ENCODE assay signal across 8 cellular contexts in genomic region chr14:24443053-24443683, GRCh38. TPM values are rescaled to one million over a fixed set of nuclear protein-coding genes. Genes with fewer than 3 reads are reported as not detected.
A peak's percentile ranks its signal among the peaks of the same experiment; 100 is the strongest.
DNase-seq lines count a peak whose midpoint lies in the region; ATAC-seq, FAIRE-seq and TF ChIP-seq lines count a peak whose summit lies in the region.

No MANE protein-coding gene starts in this region.

- H3K9me3 ChIP-seq in RWPE2 (ENCODE audit: severe bottlenecking) (no peaks in the 10 kb centered on the region), esophagus muscularis mucosa (no peaks in the 10 kb centered on the region), psoas muscle (no peaks in the 10 kb centered on the region)

- intact Hi-C loops in esophagus muscularis mucosa (cut with DNase I) = loop anchor here (5.0 to 10.0 kb wide), 2 partner anchors 201 to 1138 kb away; partner anchors contain the start of genes BCL2L2, PPP1R3E and TINF2
- intact Hi-C loops in psoas muscle (cut with DNase I) = no loop called here

- TF ChIP-seq POLR2A in esophagus muscularis mucosa (IDR thresholded peaks at IDR 0.05; ENCODE audit: low read depth) (no peak), GM12891 (IDR thresholded peaks at IDR 0.05; ENCODE audit: low read depth, low read length) (no peak; the same call in 1 of the 2 replicates)

- H3K4me3 ChIP-seq in GM08714 (ENCODE audit: low read length) (peak overlapping the region; percentile 96), RWPE2 (ENCODE audit: severe bottlenecking) (peak overlapping the region; percentile 62), esophagus muscularis mucosa (peak overlapping the region; percentile 64 to 83 (median 70)), psoas muscle (peak overlapping the region; percentile 79)

- no peak for ATAC-seq in RWPE2 (ENCODE audit: low read depth)
- ATAC-seq in psoas muscle = no peak
- ATAC-seq in HG02884 (IDR thresholded peaks at IDR 0.05; ENCODE audit: unreplicated experiment) = no peak
- no peak for ATAC-seq in HG03442 (IDR thresholded peaks at IDR 0.05; ENCODE audit: unreplicated experiment)

- no peaks in the 10 kb centered on the region for H3K27me3 ChIP-seq in RWPE2 (ENCODE audit: insufficient read depth, poor library complexity, severe bottlenecking)
- H3K27me3 ChIP-seq in esophagus muscularis mucosa = no peaks in the 10 kb centered on the region
- peaks cover 0 to 8% (median 0%) of the 10 kb centered on the region in 3 donors for H3K27me3 ChIP-seq in psoas muscle (ENCODE audit: insufficient read depth in 3 of 3, low read length in 2 of 3)

- no peak for DNase-seq in RWPE2 (ENCODE audit: low spot score)
- no peak for DNase-seq in esophagus muscularis mucosa (ENCODE audit: extremely low spot score)
- no peak for DNase-seq in psoas muscle
- DNase-seq in GM12891 (ENCODE audit: insufficient read length, low spot score) = no peak
- DNase-seq in NCI-H345 (lab: John Stamatoyannopoulos, UW) = no peak

- peak overlapping the region; percentile 87 for H3K27ac ChIP-seq in RWPE2 (ENCODE audit: poor library complexity, severe bottlenecking)
- peak overlapping the region; percentile 90 to 100 (median 98) for H3K27ac ChIP-seq in esophagus muscularis mucosa (replicated peaks in 1 of 4)
- H3K27ac ChIP-seq in psoas muscle = peak overlapping the region; percentile 96

- H3K4me1 ChIP-seq in RWPE2 (ENCODE audit: insufficient read depth, poor library complexity, severe bottlenecking) (peaks cover 6% of the 10 kb centered on the region), esophagus muscularis mucosa (peaks cover 32 to 39% (median 35%) of the 10 kb centered on the region in 4 donors), psoas muscle (peaks cover 22% of the 10 kb centered on the region)

- WGBS in esophagus muscularis mucosa = 2% methylated on average over 6 of the region's 7 CpGs
- WGBS in psoas muscle, 3 donors = 2 to 6% (median 2%) methylated on average over 7 of the region's 7 CpGs

- TF ChIP-seq EP300 in esophagus muscularis mucosa (IDR thresholded peaks at IDR 0.05) = no peak

- H3K36me3 ChIP-seq in RWPE2 (ENCODE audit: low read depth) (peaks cover 34% of the 10 kb centered on the region), esophagus muscularis mucosa (peaks cover 15 to 32% (median 26%) of the 10 kb centered on the region in 4 donors), psoas muscle (ENCODE audit: insufficient read depth in 1 of 2, low read depth in 1 of 2) (peaks cover 0 to 35% of the 10 kb centered on the region in 2 donors)

- no peak for TF ChIP-seq CTCF in RWPE2 (IDR thresholded peaks at IDR 0.05; ENCODE audit: poor library complexity, severe bottlenecking)
- TF ChIP-seq CTCF in esophagus muscularis mucosa (IDR thresholded peaks at IDR 0.05) = no peak
- no peak for TF ChIP-seq CTCF in psoas muscle (IDR thresholded peaks at IDR 0.05)

- FAIRE-seq in GM12891 (lab: Jason Lieb, UNC) = no peak

TF ChIP-seq in GM12891, 5 proteins besides CTCF, POLR2A, EP300 and RAD21:
- no peak for TF ChIP-seq PAX5 (IDR thresholded peaks at IDR 0.05; ENCODE audit: insufficient read depth, low read length, severe bottlenecking)
- TF ChIP-seq SPI1 (IDR thresholded peaks at IDR 0.05; ENCODE audit: low read depth, low read length) = no peak

RNA-seq across cellular contexts. Expression of gene SDR39U1, which starts 0.6 kb away (rescaled TPM):
- 10 to 100 TPM; 23.9 to 48.6 (median 33.5) TPM for total RNA-seq in esophagus muscularis mucosa
- total RNA-seq in psoas muscle = 10 to 100 TPM; 55.7 to 75.2 (median 63.8) TPM
- polyA plus RNA-seq in psoas muscle = 100 to 1,000 TPM in 1 of 3 donors, 10 to 100 TPM in 2; 62.9 to 110 (median 63.6) TPM
- polyA plus RNA-seq in GM12891 (2012; ENCODE audit: low read depth, missing spikeins) = 54.5 TPM

RNA-seq across cellular contexts. Expression of gene KHNYN, which starts 13.4 kb away (rescaled TPM):
- total RNA-seq in esophagus muscularis mucosa = 10 to 100 TPM; 46.5 to 75.8 (median 58.4) TPM
- 10 to 100 TPM; 25.8 to 44.2 (median 41.3) TPM for total RNA-seq in psoas muscle
- polyA plus RNA-seq in psoas muscle = 10 to 100 TPM; 15.3 to 74.9 (median 35.9) TPM
- polyA plus RNA-seq in GM12891 (2012; ENCODE audit: low read depth, missing spikeins) = 25.1 TPM

RNA-seq across cellular contexts. Expression of gene CBLN3, which starts 13.7 kb away (rescaled TPM):
- total RNA-seq in esophagus muscularis mucosa = 1 to 10 TPM; 1.2 to 2.2 (median 1.9) TPM
- 1 to 10 TPM in 1 of 4 donors, under 1 TPM in 3; 0.66 to 1.5 (median 0.76) TPM for total RNA-seq in psoas muscle
- under 1 TPM; 0.38 to 0.78 (median 0.70) TPM for polyA plus RNA-seq in psoas muscle
- 9.0 TPM for polyA plus RNA-seq in GM12891 (2012; ENCODE audit: low read depth, missing spikeins)

RNA-seq across cellular contexts. Expression of gene NYNRIN, which starts 44.4 kb away (rescaled TPM):
- total RNA-seq in esophagus muscularis mucosa (10 to 100 TPM in 3 of 4 donors, 1 to 10 TPM in 1; 8.0 to 21.2 (median 13.4) TPM), psoas muscle (1 to 10 TPM; 2.1 to 8.0 (median 2.4) TPM)
- polyA plus RNA-seq in psoas muscle = 1 to 10 TPM; 1.1 to 1.5 (median 1.2) TPM
- polyA plus RNA-seq in GM12891 (2012; ENCODE audit: low read depth, missing spikeins) = 0.03 TPM
